Comparison of ENCODE assay signal across 1 cellular context in genomic region chr1:154567386-154568164, GRCh38.
A peak's percentile ranks its signal among the peaks of the same experiment; 100 is the strongest.
TF ChIP-seq lines count a peak whose summit lies in the region.

A gene with protein sequence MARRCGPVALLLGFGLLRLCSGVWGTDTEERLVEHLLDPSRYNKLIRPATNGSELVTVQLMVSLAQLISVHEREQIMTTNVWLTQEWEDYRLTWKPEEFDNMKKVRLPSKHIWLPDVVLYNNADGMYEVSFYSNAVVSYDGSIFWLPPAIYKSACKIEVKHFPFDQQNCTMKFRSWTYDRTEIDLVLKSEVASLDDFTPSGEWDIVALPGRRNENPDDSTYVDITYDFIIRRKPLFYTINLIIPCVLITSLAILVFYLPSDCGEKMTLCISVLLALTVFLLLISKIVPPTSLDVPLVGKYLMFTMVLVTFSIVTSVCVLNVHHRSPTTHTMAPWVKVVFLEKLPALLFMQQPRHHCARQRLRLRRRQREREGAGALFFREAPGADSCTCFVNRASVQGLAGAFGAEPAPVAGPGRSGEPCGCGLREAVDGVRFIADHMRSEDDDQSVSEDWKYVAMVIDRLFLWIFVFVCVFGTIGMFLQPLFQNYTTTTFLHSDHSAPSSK (plus strand): TSS chr1:154567778. CDS start chr1:154568045, 267 bp downstream.

TF ChIP-seq in HepG2, 621 proteins besides CTCF, POLR2A, EP300 and RAD21 (continued from another document):
- peak; percentile 86; the same call in 1 of the 2 replicates for TF ChIP-seq HINFP (CRISPR knock-in tag; IDR thresholded peaks at IDR 0.05; ENCODE audit: low read depth)
- peak; percentile 15; the same call in 1 of the 2 replicates for TF ChIP-seq ZNF562 (CRISPR knock-in tag; IDR thresholded peaks at IDR 0.05; ENCODE audit: borderline replicate concordance)
- TF ChIP-seq GTF2F1 (IDR thresholded peaks at IDR 0.05; ENCODE audit: low read length): no peak
- no peak for TF ChIP-seq KDM1A (CRISPR knock-in tag; IDR thresholded peaks at IDR 0.05)
- no peak for TF ChIP-seq ZNF275 (CRISPR knock-in tag; IDR thresholded peaks at IDR 0.05; ENCODE audit: borderline replicate concordance)
- no peak for TF ChIP-seq ZNF10 (CRISPR knock-in tag; IDR thresholded peaks at IDR 0.05; ENCODE audit: borderline replicate concordance, low read depth)
TF ChIP-seq in HepG2: peak in this region for 350.
